ENCODE assay signal across 13 cellular contexts in genomic region chr5:147763791-147764525, GRCh38. TPM values are rescaled to one million over a fixed set of nuclear protein-coding genes. Genes with fewer than 3 reads are reported as not detected.
DNase-seq lines count a peak whose midpoint lies in the region; ATAC-seq and TF ChIP-seq lines count a peak whose summit lies in the region.
"Had no signal": no experiment of that assay in that cellular context is flagged by ENCODE, and none has a peak within 500 bp of the region (broad histone marks: within the 10 kb centered on the region; RNA-seq: fewer than 3 reads in every experiment).

No MANE protein-coding gene starts in this region.

- H3K4me1 ChIP-seq in breast epithelium: no peaks in the 10 kb centered on the region
- H3K4me1 ChIP-seq in effector memory CD4-positive, alpha-beta T cell (ENCODE audit: control insufficient read depth, insufficient read depth, low read length, poor library complexity, severe bottlenecking): no peaks in the 10 kb centered on the region

- no peak overlapping the region for H3K27ac Mint-ChIP-seq in MCF 10A (ENCODE audit: low read depth, unreplicated experiment)
- H3K27ac Mint-ChIP-seq: activated B cell treated with CpG ODN at 0.5 μM for 24 hours; activated naive CD8-positive, alpha-beta T cell treated with anti-CD3 and anti-CD28 coated beads, Interleukin-2, amount 50 U/mL, for 24 hours; effector memory CD8-positive, alpha-beta T cell had no signal

- no TSS peak for BruUV-seq in MCF 10A (replicated peaks; lab: Mats Ljungman, UMichigan)

- H3K27ac ChIP-seq in breast epithelium: no peak overlapping the region
- H3K27ac ChIP-seq in effector memory CD4-positive, alpha-beta T cell (ENCODE audit: insufficient read depth, low read length, poor library complexity, severe bottlenecking): no peak overlapping the region
- H3K27ac ChIP-seq: left ventricle myocardium inferior had no signal

- intact Hi-C loops in MCF 10A (cut with micrococcal nuclease) (no loop called here), breast epithelium (cut with DNase I; ENCODE audit: low total_unique reads) (no loop called here)

- H3K4me1 Mint-ChIP-seq in MCF 10A (ENCODE audit: insufficient read depth, unreplicated experiment): peaks cover 14% of the 10 kb centered on the region
- H3K4me1 Mint-ChIP-seq: activated B cell treated with CpG ODN at 0.5 μM for 24 hours; activated naive CD8-positive, alpha-beta T cell treated with anti-CD3 and anti-CD28 coated beads, Interleukin-2, amount 50 U/mL, for 24 hours had no signal

- H3K9me3 ChIP-seq in breast epithelium: no peaks in the 10 kb centered on the region
- no peaks in the 10 kb centered on the region for H3K9me3 ChIP-seq in effector memory CD4-positive, alpha-beta T cell (ENCODE audit: control insufficient read depth, low read length)
- H3K9me3 ChIP-seq: left ventricle myocardium inferior had no signal

- POLR2A ChIA-PET in MCF 10A (lab: Yijun Ruan, JAX): no interaction called here

- H3K27me3 Mint-ChIP-seq in MCF 10A (ENCODE audit: insufficient read depth, unreplicated experiment): peaks cover 43% of the 10 kb centered on the region
- H3K27me3 Mint-ChIP-seq: activated B cell treated with CpG ODN at 0.5 μM for 24 hours; activated naive CD8-positive, alpha-beta T cell treated with anti-CD3 and anti-CD28 coated beads, Interleukin-2, amount 50 U/mL, for 24 hours; effector memory CD8-positive, alpha-beta T cell had no signal

- no peak overlapping the region for H3K4me3 Mint-ChIP-seq in MCF 10A (ENCODE audit: unreplicated experiment)
- H3K4me3 Mint-ChIP-seq: activated B cell treated with CpG ODN at 0.5 μM for 24 hours; activated naive CD8-positive, alpha-beta T cell treated with anti-CD3 and anti-CD28 coated beads, Interleukin-2, amount 50 U/mL, for 24 hours; effector memory CD8-positive, alpha-beta T cell had no signal

- H3K36me3 ChIP-seq in breast epithelium: no peaks in the 10 kb centered on the region
- no peaks in the 10 kb centered on the region for H3K36me3 ChIP-seq in effector memory CD4-positive, alpha-beta T cell (ENCODE audit: control insufficient read depth, insufficient read depth, low read length)
- H3K36me3 ChIP-seq: left ventricle myocardium inferior had no signal

- TF ChIP-seq POLR2A in breast epithelium (IDR thresholded peaks at IDR 0.05): no peak

- no peak for TF ChIP-seq CTCF in MCF 10A (IDR thresholded peaks at IDR 0.05; ENCODE audit: unreplicated experiment)
- TF ChIP-seq CTCF in breast epithelium (IDR thresholded peaks at IDR 0.05): no peak

- no peaks in the 10 kb centered on the region for H3K27me3 ChIP-seq in breast epithelium
- H3K27me3 ChIP-seq in effector memory CD4-positive, alpha-beta T cell (replicated peaks; ENCODE audit: control insufficient read depth, insufficient read depth, low read length, poor library complexity, severe bottlenecking): no peaks in the 10 kb centered on the region

- ATAC-seq in GM21576 (IDR thresholded peaks at IDR 0.05; ENCODE audit: unreplicated experiment): no peak
- ATAC-seq: activated naive CD8-positive, alpha-beta T cell treated with anti-CD3 and anti-CD28 coated beads, Interleukin-2, amount 50 U/mL, for 24 hours; effector memory CD8-positive, alpha-beta T cell had no signal

- CTCF ChIA-PET in MCF 10A (lab: Yijun Ruan, JAX): interaction anchor here (1.3 kb wide), 1 partner anchor 12 kb away, joined by 3 read pairs; no protein-coding TSS in a partner anchor

- H3K36me3 Mint-ChIP-seq in MCF 10A (ENCODE audit: insufficient read depth, unreplicated experiment): no peaks in the 10 kb centered on the region

- no peaks in the 10 kb centered on the region for H3K9me3 Mint-ChIP-seq in MCF 10A (ENCODE audit: unreplicated experiment)
- H3K9me3 Mint-ChIP-seq: activated B cell treated with CpG ODN at 0.5 μM for 24 hours; effector memory CD8-positive, alpha-beta T cell had no signal

- no peak overlapping the region for H3K4me3 ChIP-seq in breast epithelium
- no peak overlapping the region for H3K4me3 ChIP-seq in effector memory CD4-positive, alpha-beta T cell (ENCODE audit: insufficient read depth, low read depth, low read length, poor library complexity, severe bottlenecking)
- H3K4me3 ChIP-seq: left ventricle myocardium inferior had no signal

- peak; percentile 49 for DNase-seq in MCF 10A (ENCODE audit: unreplicated experiment)
- no peak for DNase-seq in breast epithelium (ENCODE audit: low spot score in 2 of 2)
- peak; percentile 85 for DNase-seq in amniotic epithelial cell (ENCODE audit: low read depth)
- peak; percentile 39 for DNase-seq in glomerular visceral epithelial cell (ENCODE audit: extremely low spot score)
- no peak for DNase-seq in effector memory CD4-positive, alpha-beta T cell
- DNase-seq in activated CD8-positive, alpha-beta memory T cell treated with anti-CD3 and anti-CD28 coated beads, Interleukin-2, amount 50 U/mL, for 48 hours: no peak
- no peak for DNase-seq in SKM-1 treated with dmso at 0.1 percent for 144 hours (lab: John Stamatoyannopoulos, UW; ENCODE audit: unreplicated experiment)
- DNase-seq: activated B cell treated with CpG ODN at 0.5 μM for 24 hours; activated naive CD8-positive, alpha-beta T cell treated with anti-CD3 and anti-CD28 coated beads, Interleukin-2, amount 50 U/mL, for 24 hours; effector memory CD8-positive, alpha-beta T cell; left ventricle myocardium inferior; SHP77 treated with DMSO at 0.1 percent for 48 hours had no signal

RNA-seq across cellular contexts. Expression of gene JAKMIP2, which starts 18.6 kb away (rescaled TPM):
- total RNA-seq in MCF 10A (2022) (not detected in 2 replicates), breast epithelium (under 1 TPM; under 0.01 to 0.73 (median 0.64) TPM)

Comparison
In these comparisons a context has a peak if more than half of its experiments do, and no peak if none do; other contexts are left out.
1. DNase-seq: peak in MCF 10A (single experiment), amniotic epithelial cell (single experiment) and glomerular visceral epithelial cell (single experiment); none in breast epithelium (0 of 2), effector memory CD4-positive, alpha-beta T cell (0 of 3), activated CD8-positive, alpha-beta memory T cell treated with anti-CD3 and anti-CD28 coated beads, Interleukin-2, amount 50 U/mL, for 48 hours (single experiment) and SKM-1 treated with dmso at 0.1 percent for 144 hours (single experiment).